22 cellular contexts compared by ENCODE assay signal in the genomic region with DNA sequence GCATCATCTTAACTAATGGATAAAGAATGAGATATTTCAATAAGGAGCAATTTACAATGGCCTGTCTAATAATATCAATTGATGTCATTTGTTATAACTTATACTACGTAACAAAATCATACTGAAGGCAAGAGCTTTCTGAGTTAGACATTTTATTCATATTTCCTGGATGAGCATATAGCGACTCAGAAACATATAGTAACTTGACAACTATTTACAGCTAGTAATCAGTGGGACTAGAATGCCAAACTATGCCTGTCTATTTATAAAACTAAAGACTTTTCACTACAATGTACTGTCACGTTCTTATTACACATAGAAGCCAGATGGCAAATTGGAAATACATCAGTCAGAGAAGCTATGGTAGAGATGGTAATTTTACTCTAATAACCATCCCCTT.
"Had no signal": no experiment of that assay in that cellular context is flagged by ENCODE, and none has a peak within 500 bp of the region (broad histone marks: within the 10 kb centered on the region; RNA-seq: fewer than 3 reads in every experiment).

No MANE protein-coding gene starts in this region.

- H3K27me3 ChIP-seq: cardiac muscle cell had no signal

- H3K27ac Mint-ChIP-seq: activated CD8-positive, alpha-beta T cell treated with anti-CD3 and anti-CD28 coated beads for 36 hours; activated naive CD4-positive, alpha-beta T cell treated with anti-CD3 and anti-CD28 coated beads, Interleukin-2, amount 50 U/mL, for 24 hours; brain; T-cell had no signal

- DNase-seq: activated CD4-positive, alpha-beta T cell treated with anti-CD3 and anti-CD28 coated beads for 4 hours; activated CD8-positive, alpha-beta memory T cell treated with anti-CD3 and anti-CD28 coated beads, Interleukin-2, amount 50 U/mL, for 4 hours; activated CD8-positive, alpha-beta T cell treated with anti-CD3 and anti-CD28 coated beads for 36 hours; activated naive CD4-positive, alpha-beta T cell; amygdala; Karpas-422; NCI-H1048; NCI-H2029; NCI-H2107; NCI-H2171 treated with DMSO at 0.1 percent for 48 hours; NCI-H345; NCI-H510A treated with DMSO at 0.1 percent for 48 hours; NCI-H69; T-cell; T-helper 2 cell had no signal

- H3K36me3 ChIP-seq: cardiac muscle cell had no signal

- H3K27me3 Mint-ChIP-seq: activated CD8-positive, alpha-beta T cell treated with anti-CD3 and anti-CD28 coated beads for 36 hours; activated naive CD4-positive, alpha-beta T cell treated with anti-CD3 and anti-CD28 coated beads, Interleukin-2, amount 50 U/mL, for 24 hours; brain; T-cell had no signal

- H3K4me3 ChIP-seq: cardiac muscle cell, K562, SK-N-MC had no signal

- H3K4me3 Mint-ChIP-seq: activated CD8-positive, alpha-beta T cell treated with anti-CD3 and anti-CD28 coated beads for 36 hours; activated naive CD4-positive, alpha-beta T cell treated with anti-CD3 and anti-CD28 coated beads, Interleukin-2, amount 50 U/mL, for 24 hours; brain; T-cell had no signal

- H3K27ac ChIP-seq: cardiac muscle cell, SK-N-MC had no signal

- ATAC-seq: activated CD4-positive, CD25-positive, alpha-beta regulatory T cell treated with anti-CD3 and anti-CD28 coated beads, Interleukin-2, amount 50 U/mL, for 24 hours; activated CD8-positive, alpha-beta T cell treated with anti-CD3 and anti-CD28 coated beads for 36 hours; K562; Right ventricle myocardium inferior; T-cell had no signal

- H3K36me3 Mint-ChIP-seq: activated naive CD4-positive, alpha-beta T cell treated with anti-CD3 and anti-CD28 coated beads, Interleukin-2, amount 50 U/mL, for 24 hours; brain; T-cell had no signal

- H3K4me1 Mint-ChIP-seq: activated naive CD4-positive, alpha-beta T cell treated with anti-CD3 and anti-CD28 coated beads, Interleukin-2, amount 50 U/mL, for 24 hours; brain; T-cell had no signal

- H3K9me3 Mint-ChIP-seq: activated CD8-positive, alpha-beta T cell treated with anti-CD3 and anti-CD28 coated beads for 36 hours; brain had no signal
